Comparison of ENCODE assay signal across 8 cellular contexts in genomic region chr18:25896178-25896780, GRCh38.
A peak's percentile ranks its signal among the peaks of the same experiment; 100 is the strongest.
DNase-seq lines count a peak whose midpoint lies in the region; ATAC-seq and TF ChIP-seq lines count a peak whose summit lies in the region.

No MANE protein-coding gene starts in this region.

- H3K4me1 ChIP-seq in smooth muscle cell (ENCODE audit: low read depth) = peaks cover 4% of the 10 kb centered on the region

- H3F3A ChIP-seq in smooth muscle cell (ENCODE audit: low read depth) = no peaks in the 10 kb centered on the region

- H3K36me3 ChIP-seq in WERI-Rb-1 = no peaks in the 10 kb centered on the region
- no peaks in the 10 kb centered on the region for H3K36me3 ChIP-seq in smooth muscle cell (ENCODE audit: low read depth)

- H3K79me2 ChIP-seq in smooth muscle cell (ENCODE audit: low read depth) = no peaks in the 10 kb centered on the region

- peak; percentile 95 for TF ChIP-seq CTCF in AG10803 (conservative IDR thresholded peaks at IDR 0.05; ENCODE audit: low read length)
- peak; percentile 71; the same call in 1 of the 2 replicates for TF ChIP-seq CTCF in GM12875 (IDR thresholded peaks at IDR 0.05; ENCODE audit: borderline replicate concordance, insufficient read depth, low read depth, low read length)
- peak; percentile 64 for TF ChIP-seq CTCF in WERI-Rb-1 (IDR thresholded peaks at IDR 0.05; ENCODE audit: low read depth, low read length)
- TF ChIP-seq CTCF in glutamatergic neuron (IDR thresholded peaks at IDR 0.05; ENCODE audit: partially characterized antibody, unreplicated experiment) = peak; percentile 92
- peak; percentile 94 for TF ChIP-seq CTCF in smooth muscle cell (IDR thresholded peaks at IDR 0.05; ENCODE audit: borderline replicate concordance, insufficient read depth, poor library complexity, severe bottlenecking)

- H4K20me1 ChIP-seq in smooth muscle cell (ENCODE audit: low read depth) = no peaks in the 10 kb centered on the region

- no peaks in the 10 kb centered on the region for H3K9me3 ChIP-seq in WERI-Rb-1 (ENCODE audit: severe bottlenecking)
- no peaks in the 10 kb centered on the region for H3K9me3 ChIP-seq in smooth muscle cell (replicated peaks; ENCODE audit: low read depth)

- peaks cover 16% of the 10 kb centered on the region for H3K4me1 Mint-ChIP-seq in glutamatergic neuron (ENCODE audit: low read depth, unreplicated experiment)

- H3K4me3 ChIP-seq in AG10803 (ENCODE audit: low read length) (no peak overlapping the region), GM12875 (ENCODE audit: low read depth, low read length) (no peak overlapping the region), WERI-Rb-1 (ENCODE audit: low read depth, low read length) (no peak overlapping the region), smooth muscle cell (no peak overlapping the region)

- peak overlapping the region; percentile 74 for H3K27ac Mint-ChIP-seq in glutamatergic neuron (ENCODE audit: unreplicated experiment)

- peak overlapping the region; percentile 50 for H3K4me2 ChIP-seq in smooth muscle cell

- H3K9ac ChIP-seq in smooth muscle cell (ENCODE audit: low read depth) = no peak overlapping the region

- no peak overlapping the region for H3K4me3 Mint-ChIP-seq in glutamatergic neuron (ENCODE audit: unreplicated experiment)

- peak; percentile 68 for ATAC-seq in HG02610 (IDR thresholded peaks at IDR 0.05; ENCODE audit: unreplicated experiment)
- no peak for ATAC-seq in activated CD4-positive, CD25-positive, alpha-beta regulatory T cell treated with anti-CD3 and anti-CD28 coated beads, Interleukin-2, amount 50 U/mL, for 24 hours

- no peak overlapping the region for H3K27ac ChIP-seq in WERI-Rb-1
- no peak overlapping the region for H3K27ac ChIP-seq in smooth muscle cell (ENCODE audit: low read depth)

- peaks cover 4% of the 10 kb centered on the region for H3K27me3 Mint-ChIP-seq in glutamatergic neuron (ENCODE audit: unreplicated experiment)

- H3K27me3 ChIP-seq in WERI-Rb-1 (ENCODE audit: insufficient read depth, low read depth, severe bottlenecking) (no peaks in the 10 kb centered on the region), smooth muscle cell (ENCODE audit: low read depth) (peaks cover 4% of the 10 kb centered on the region)

- WGBS in smooth muscle cell (ENCODE audit: low lambda C conversion rate) = 9% methylated on average over 10 of the region's 10 CpGs

- peaks cover 4% of the 10 kb centered on the region for H3K9me3 Mint-ChIP-seq in glutamatergic neuron (ENCODE audit: unreplicated experiment)

- H2AFZ ChIP-seq in smooth muscle cell (ENCODE audit: low read depth) = peak overlapping the region; percentile 56

- H3K36me3 Mint-ChIP-seq in glutamatergic neuron (ENCODE audit: unreplicated experiment) = no peaks in the 10 kb centered on the region

- DNase-seq in AG10803 (ENCODE audit: low read depth) = peak; percentile 61
- DNase-seq in NCI-H1417 (lab: John Stamatoyannopoulos, UW) = peak; percentile 42 to 83 (median 47)
- peak; percentile 45 for DNase-seq in WERI-Rb-1
- DNase-seq in glutamatergic neuron = peak; percentile 50
- DNase-seq in smooth muscle cell (lab: John Stamatoyannopoulos, UW; ENCODE audit: unreplicated experiment) = no peak
